ENCODE assay signal across 10 cellular contexts in genomic region chr2:70078384-70078783, GRCh38. TPM values are rescaled to one million over a fixed set of nuclear protein-coding genes. Genes with fewer than 3 reads are reported as not detected.
DNase-seq lines count a peak whose midpoint lies in the region; ATAC-seq lines count a peak whose summit lies in the region.
"Had no signal": no experiment of that assay in that cellular context is flagged by ENCODE, and none has a peak within 500 bp of the region (broad histone marks: within the 10 kb centered on the region; RNA-seq: fewer than 3 reads in every experiment).

No MANE protein-coding gene starts in this region.

- no peaks in the 10 kb centered on the region for H3K9me3 Mint-ChIP-seq in activated naive CD4-positive, alpha-beta T cell treated with anti-CD3 and anti-CD28 coated beads, Interleukin-2, amount 10 ng/mL, durations not matched to agents 7 days and 5 days

- H3K27me3 Mint-ChIP-seq in activated naive CD4-positive, alpha-beta T cell treated with anti-CD3 and anti-CD28 coated beads, Interleukin-2, amount 10 ng/mL, durations not matched to agents 7 days and 5 days: no peaks in the 10 kb centered on the region

- no peak for DNase-seq in activated naive CD4-positive, alpha-beta T cell treated with anti-CD3 and anti-CD28 coated beads, Interleukin-2, amount 10 ng/mL, durations not matched to agents 7 days and 5 days
- no peak for DNase-seq in activated naive CD4-positive, alpha-beta T cell (lab: John Stamatoyannopoulos, UW)
- DNase-seq in OCI-M1 (lab: John Stamatoyannopoulos, UW): peak; percentile 70
- DNase-seq in dermis blood vessel endothelial cell: peak; percentile 51
- DNase-seq in HAP-1 (ENCODE audit: low spot score in 2 of 2): no peak
- DNase-seq in middle frontal gyrus (ENCODE audit: extremely low spot score, low spot score): no peak
- DNase-seq: heart left ventricle, NCI-H2029 treated with DMSO at 0.1 percent for 48 hours had no signal

- peak overlapping the region; percentile 4 for H3K27ac ChIP-seq in subcutaneous abdominal adipose tissue (ENCODE audit: low read depth, low read length)

- H3K4me3 ChIP-seq in subcutaneous abdominal adipose tissue (ENCODE audit: low read depth in 1 of 5, low read length in 5 of 5) (no peak overlapping the region), HAP-1 (no peak overlapping the region)
- H3K4me3 ChIP-seq: heart left ventricle had no signal

- peaks cover 62% of the 10 kb centered on the region for H3K36me3 Mint-ChIP-seq in activated naive CD4-positive, alpha-beta T cell treated with anti-CD3 and anti-CD28 coated beads, Interleukin-2, amount 10 ng/mL, durations not matched to agents 7 days and 5 days

- H3K27ac Mint-ChIP-seq in activated naive CD4-positive, alpha-beta T cell treated with anti-CD3 and anti-CD28 coated beads, Interleukin-2, amount 10 ng/mL, durations not matched to agents 7 days and 5 days: peak overlapping the region; percentile 12

- H3K4me3 Mint-ChIP-seq in activated naive CD4-positive, alpha-beta T cell treated with anti-CD3 and anti-CD28 coated beads, Interleukin-2, amount 10 ng/mL, durations not matched to agents 7 days and 5 days: no peak overlapping the region

- peak overlapping the region in 1 of 5 donors; percentile 39 for H3K9ac ChIP-seq in subcutaneous abdominal adipose tissue (ENCODE audit: low read length in 5 of 5)

- in situ Hi-C loops in HAP-1 (cut with MboI; ENCODE audit: low sequenced_read_pairs): no loop called here

- H3K4me1 Mint-ChIP-seq in activated naive CD4-positive, alpha-beta T cell treated with anti-CD3 and anti-CD28 coated beads, Interleukin-2, amount 10 ng/mL, durations not matched to agents 7 days and 5 days: peaks cover 55% of the 10 kb centered on the region

- CTCF ChIA-PET in activated naive CD4-positive, alpha-beta T cell treated with anti-CD3 and anti-CD28 coated beads, Interleukin-2, amount 10 ng/mL, durations not matched to agents 7 days and 5 days (lab: Charles Lee): no interaction called here

- H3K27me3 ChIP-seq in subcutaneous abdominal adipose tissue (ENCODE audit: control insufficient read depth in 5 of 5, insufficient read depth in 4 of 5, low read length in 5 of 5) (no peaks in the 10 kb centered on the region), HAP-1 (ENCODE audit: low read depth) (no peaks in the 10 kb centered on the region)
- H3K27me3 ChIP-seq: heart left ventricle had no signal

- H3K9me3 ChIP-seq in subcutaneous abdominal adipose tissue (ENCODE audit: control insufficient read depth in 5 of 5, low read length in 5 of 5) (no peaks in the 10 kb centered on the region), HAP-1 (no peaks in the 10 kb centered on the region)
- H3K9me3 ChIP-seq: heart left ventricle had no signal

- ATAC-seq in HG03135 (IDR thresholded peaks at IDR 0.05; ENCODE audit: unreplicated experiment): no peak

- H3K36me3 ChIP-seq in subcutaneous abdominal adipose tissue (ENCODE audit: control insufficient read depth in 5 of 5, insufficient read depth in 5 of 5, low read length in 5 of 5): peaks cover 41 to 80% (median 63%) of the 10 kb centered on the region in 5 donors
- peaks cover 42% of the 10 kb centered on the region for H3K36me3 ChIP-seq in HAP-1 (replicated peaks)

- peaks cover 0 to 15% (median 7%) of the 10 kb centered on the region in 5 donors for H3K4me1 ChIP-seq in subcutaneous abdominal adipose tissue (ENCODE audit: control insufficient read depth in 5 of 5, insufficient read depth in 5 of 5, low read length in 5 of 5)
- no peaks in the 10 kb centered on the region for H3K4me1 ChIP-seq in HAP-1

RNA-seq across cellular contexts. Expression of gene PCBP1, which starts 8.9 kb away (rescaled TPM):
- 37.9 and 109 TPM in 2 replicates for total RNA-seq in dermis blood vessel endothelial cell

Comparison
In these comparisons a context has a peak if more than half of its experiments do, and no peak if none do; other contexts are left out.
1. DNase-seq: peak in OCI-M1 (single experiment) and dermis blood vessel endothelial cell (single experiment); none in activated naive CD4-positive, alpha-beta T cell treated with anti-CD3 and anti-CD28 coated beads, Interleukin-2, amount 10 ng/mL, durations not matched to agents 7 days and 5 days (single experiment), activated naive CD4-positive, alpha-beta T cell (0 of 4), HAP-1 (0 of 2) and middle frontal gyrus (single experiment).